Comparison of ENCODE assay signal across 24 cellular contexts in the genomic region with DNA sequence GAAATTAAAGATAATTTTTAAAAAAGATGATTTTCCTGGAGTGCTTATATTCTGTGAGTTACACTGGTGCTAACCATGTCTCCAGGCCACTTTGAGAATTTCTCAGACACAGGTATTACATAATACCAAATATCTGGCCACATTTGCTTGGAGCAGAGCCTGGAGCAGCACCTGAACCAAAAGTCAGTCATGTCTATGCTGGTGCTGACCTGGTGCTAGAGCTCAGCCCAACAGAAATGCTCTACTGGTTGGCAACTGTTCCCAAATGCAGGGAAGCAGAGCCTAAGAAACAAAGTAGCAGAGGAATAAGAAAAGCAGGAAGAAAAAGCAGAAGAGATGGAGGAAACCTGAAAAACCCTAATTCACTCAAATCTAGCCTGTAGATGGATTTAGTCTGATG.
A peak's percentile ranks its signal among the peaks of the same experiment; 100 is the strongest.
DNase-seq lines count a peak whose midpoint lies in the region; ATAC-seq, FAIRE-seq and TF ChIP-seq lines count a peak whose summit lies in the region.
"Had no signal": no experiment of that assay in that cellular context is flagged by ENCODE, and none has a peak within 500 bp of the region (broad histone marks: within the 10 kb centered on the region; RNA-seq: fewer than 3 reads in every experiment).

No MANE protein-coding gene starts in this region.

- no TSS peak for BruUV-seq in endothelial cell of umbilical vein (replicated peaks; lab: Mats Ljungman, UMichigan)

- H3K9me3 ChIP-seq in HAP-1 = no peaks in the 10 kb centered on the region
- no peaks in the 10 kb centered on the region for H3K9me3 ChIP-seq in endothelial cell of umbilical vein (replicated peaks; ENCODE audit: control insufficient read depth, insufficient read depth, low read length)
- H3K9me3 ChIP-seq in trophoblast cell (ENCODE audit: insufficient read depth, low read depth, low read length) = no peaks in the 10 kb centered on the region
- H3K9me3 ChIP-seq: A549, BE2C had no signal

- H3K4me2 ChIP-seq in endothelial cell of umbilical vein (ENCODE audit: insufficient read depth, low read length) (no peak overlapping the region), trophoblast cell (ENCODE audit: low read length) (no peak overlapping the region)
- H3K4me2 ChIP-seq: A549 had no signal

- H3K4ac ChIP-seq in trophoblast cell (ENCODE audit: low read depth, low read length) = no peak overlapping the region

- no peak for ATAC-seq in GM21528 (IDR thresholded peaks at IDR 0.05; ENCODE audit: low FRiP score, unreplicated experiment)
- ATAC-seq: A549, HCT116 had no signal

- H3K79me2 ChIP-seq in endothelial cell of umbilical vein (ENCODE audit: control insufficient read depth, insufficient read depth, low read length) (no peaks in the 10 kb centered on the region), trophoblast cell (ENCODE audit: control insufficient read depth, insufficient read depth, low read length, poor library complexity) (no peaks in the 10 kb centered on the region)

- H3K27ac ChIP-seq in endothelial cell of umbilical vein (ENCODE audit: insufficient read depth, low read depth, low read length) = no peak overlapping the region
- no peak overlapping the region for H3K27ac ChIP-seq in trophoblast cell (ENCODE audit: low read depth, low read length)
- H3K27ac ChIP-seq: A549, Peyer's patch had no signal

- no peak overlapping the region for H3K4me3 ChIP-seq in HAP-1
- H3K4me3 ChIP-seq in endothelial cell of umbilical vein (replicated peaks in 1 of 3; ENCODE audit: insufficient read depth in 1 of 3, low read depth in 1 of 3, low read length in 3 of 3) = no peak overlapping the region
- H3K4me3 ChIP-seq in trophoblast cell (ENCODE audit: low read depth, low read length) = no peak overlapping the region
- H3K4me3 ChIP-seq: A549, Peyer's patch had no signal

- no peak overlapping the region for H3K23ac ChIP-seq in trophoblast cell (ENCODE audit: low read length)

- H2BK12ac ChIP-seq in trophoblast cell (ENCODE audit: low read length) = no peak overlapping the region

- POLR2A ChIA-PET in endothelial cell of umbilical vein (lab: Charles Lee) = no interaction called here

- FAIRE-seq in endothelial cell of umbilical vein (lab: Jason Lieb, UNC) (no peak), RCC 7860 (lab: Jason Lieb, UNC) (no peak)
- FAIRE-seq: A549, D721Med, HTR-8/SVneo had no signal

- no peak overlapping the region for H3K9ac ChIP-seq in endothelial cell of umbilical vein (replicated peaks; ENCODE audit: extremely low read depth, insufficient read depth, low read length)
- no peak overlapping the region for H3K9ac ChIP-seq in trophoblast cell (ENCODE audit: low read length)

- no peak overlapping the region for H4K8ac ChIP-seq in trophoblast cell (ENCODE audit: low read depth, low read length)

- no peak for TF ChIP-seq CTCF in endothelial cell of umbilical vein (IDR thresholded peaks at IDR 0.05; ENCODE audit: extremely low read depth in 1 of 2, insufficient read depth in 1 of 2, low read depth in 1 of 2, low read length in 2 of 2)

- H3K27me3 ChIP-seq in HAP-1 (ENCODE audit: low read depth) (no peaks in the 10 kb centered on the region), endothelial cell of umbilical vein (ENCODE audit: control insufficient read depth in 2 of 2, insufficient read depth in 2 of 2, low read length in 2 of 2) (no peaks in the 10 kb centered on the region), trophoblast cell (ENCODE audit: insufficient read depth, low read length) (no peaks in the 10 kb centered on the region)
- H3K27me3 ChIP-seq: BE2C, Peyer's patch had no signal

- H3K4me1 ChIP-seq in HAP-1 (peaks cover 25% of the 10 kb centered on the region), endothelial cell of umbilical vein (ENCODE audit: control insufficient read depth, extremely low read depth, insufficient read depth, low read length) (peaks cover 8% of the 10 kb centered on the region), trophoblast cell (ENCODE audit: control insufficient read depth in 1 of 2, insufficient read depth in 2 of 2, low read length in 2 of 2) (no peaks in the 10 kb centered on the region)

- H3K36me3 ChIP-seq in HAP-1 (replicated peaks) (no peaks in the 10 kb centered on the region), endothelial cell of umbilical vein (ENCODE audit: control insufficient read depth in 2 of 2, extremely low read depth in 1 of 2, insufficient read depth in 2 of 2, low read length in 2 of 2) (no peaks in the 10 kb centered on the region), trophoblast cell (ENCODE audit: control insufficient read depth in 1 of 2, insufficient read depth in 2 of 2, low read length in 2 of 2) (no peaks in the 10 kb centered on the region)
- H3K36me3 ChIP-seq: BE2C, Peyer's patch had no signal

- CTCF ChIA-PET in endothelial cell of umbilical vein (lab: Charles Lee) = interaction anchor here (1.5 kb wide), 1 partner anchor 308 kb away, joined by 3 read pairs; no protein-coding TSS in a partner anchor

- H4K91ac ChIP-seq in trophoblast cell (ENCODE audit: low read depth, low read length) = no peak overlapping the region

- DNase-seq in HAP-1 (ENCODE audit: low spot score in 2 of 2) = peak; percentile 22 to 40
- DNase-seq in RPMI7951 (ENCODE audit: low read depth) = peak; percentile 33
- no peak for DNase-seq in endothelial cell of umbilical vein (ENCODE audit: low read depth, low spot score)
- peak; percentile 20 to 51 for DNase-seq in trophoblast cell
- no peak for DNase-seq in GF-D8 (lab: John Stamatoyannopoulos, UW)
- DNase-seq in RCC 7860 (ENCODE audit: low spot score) = no peak
- DNase-seq: BE2C, EL, GOT3, Kasumi-1, MM.1S, NCI-H1048, NCI-H1417 treated with DMSO at 0.1 percent for 48 hours, NCI-H187 treated with DMSO at 0.1 percent for 48 hours, NCI-H345, NCI-H524, NCI-H82, Peyer's patch, Right ventricle myocardium superior had no signal

- intact Hi-C loops in endothelial cell of umbilical vein (cut with micrococcal nuclease) = no loop called here

- no peak overlapping the region for H2AK5ac ChIP-seq in trophoblast cell (ENCODE audit: low read length)

- in situ Hi-C loops in HAP-1 (cut with MboI; ENCODE audit: low sequenced_read_pairs) = no loop called here

- no peaks in the 10 kb centered on the region for H4K20me1 ChIP-seq in endothelial cell of umbilical vein (replicated peaks; ENCODE audit: control insufficient read depth, extremely low read depth, insufficient read depth, low read length)

- no peak overlapping the region for H2BK5ac ChIP-seq in trophoblast cell (ENCODE audit: low read depth, low read length, poor library complexity)

- no peaks in the 10 kb centered on the region for H3K9me1 ChIP-seq in endothelial cell of umbilical vein (replicated peaks; ENCODE audit: control insufficient read depth, extremely low read depth, insufficient read depth, low read length)

- TF ChIP-seq POLR2A in endothelial cell of umbilical vein (IDR thresholded peaks at IDR 0.05; ENCODE audit: low read depth, low read length) = no peak

- no peak overlapping the region for H2BK120ac ChIP-seq in trophoblast cell (ENCODE audit: insufficient read depth, low read length, poor library complexity)

- peak overlapping the region; percentile 18 for H2AFZ ChIP-seq in endothelial cell of umbilical vein (ENCODE audit: low read depth, low read length)
- H2AFZ ChIP-seq in trophoblast cell (ENCODE audit: insufficient read depth, low read length, poor library complexity) = no peak overlapping the region

- H3K79me1 ChIP-seq in trophoblast cell (ENCODE audit: low read length) = peaks cover 4% of the 10 kb centered on the region

- no peak overlapping the region for H4K12ac ChIP-seq in trophoblast cell (ENCODE audit: low read depth, low read length)

- no peak overlapping the region for H3K14ac ChIP-seq in trophoblast cell (ENCODE audit: low read length)

- H3K18ac ChIP-seq in trophoblast cell (ENCODE audit: low read length) = no peak overlapping the region

- dilution Hi-C loops in endothelial cell of umbilical vein (cut with MboI; ENCODE audit: extremely low pct_ligation_motif_present, low sequenced_read_pairs) = no loop called here

TF ChIP-seq in endothelial cell of umbilical vein, 7 proteins besides CTCF, POLR2A, EP300 and RAD21:
- TF ChIP-seq GATA2 (IDR thresholded peaks at IDR 0.05; ENCODE audit: insufficient read depth, insufficient read length, low read depth, low read length) (no peak), JUN (IDR thresholded peaks at IDR 0.05; ENCODE audit: borderline replicate concordance, insufficient read depth, insufficient read length, low read depth) (no peak), MYC (IDR thresholded peaks at IDR 0.05; ENCODE audit: low read depth, low read length) (no peak), FOS (IDR thresholded peaks at IDR 0.05; ENCODE audit: borderline replicate concordance, insufficient read depth, low read length) (no peak), POLR2AphosphoS5 (IDR thresholded peaks at IDR 0.05; ENCODE audit: insufficient read depth, low read depth, low read length) (no peak), EZH2 (IDR thresholded peaks at IDR 0.05; ENCODE audit: borderline replicate concordance, low read depth, low read length, severe bottlenecking) (no peak)
- TF ChIP-seq, protein P1, sequence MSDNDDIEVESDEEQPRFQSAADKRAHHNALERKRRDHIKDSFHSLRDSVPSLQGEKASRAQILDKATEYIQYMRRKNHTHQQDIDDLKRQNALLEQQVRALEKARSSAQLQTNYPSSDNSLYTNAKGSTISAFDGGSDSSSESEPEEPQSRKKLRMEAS (IDR thresholded peaks at IDR 0.05; ENCODE audit: insufficient read depth, insufficient read length) = no peak
TF ChIP-seq in endothelial cell of umbilical vein: peak in this region for 0.

Comparison
In these comparisons a context has a peak if more than half of its experiments do, and no peak if none do; other contexts are left out.
1. DNase-seq: peak in HAP-1 (2 of 2), RPMI7951 (single experiment) and trophoblast cell (2 of 2); none in endothelial cell of umbilical vein (single experiment), GF-D8 (single experiment) and RCC 7860 (single experiment).